9 cellular contexts compared by ENCODE assay signal in the genomic region with DNA sequence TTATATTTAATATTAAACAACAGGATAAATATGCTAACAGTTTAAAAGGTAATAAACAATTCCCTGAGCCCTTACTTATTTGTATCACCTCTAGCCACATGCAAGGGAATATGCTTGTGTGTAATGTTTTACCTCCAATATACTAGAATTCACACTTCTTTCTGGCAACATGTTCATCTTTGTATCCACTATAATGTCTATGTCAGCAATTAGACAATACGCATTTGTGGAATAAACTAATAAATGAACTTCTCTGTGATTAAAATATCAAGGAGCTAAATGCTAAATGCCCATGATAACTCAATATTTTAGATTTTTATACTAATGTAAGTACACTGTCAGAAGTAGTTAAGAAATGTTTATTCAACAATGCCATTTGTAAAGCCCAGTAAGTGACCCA.
"Had no signal": no experiment of that assay in that cellular context is flagged by ENCODE, and none has a peak within 500 bp of the region (broad histone marks: within the 10 kb centered on the region; RNA-seq: fewer than 3 reads in every experiment).

No MANE protein-coding gene starts in this region.

- H3K36me3 ChIP-seq: HAP-1 had no signal

- H2AFZ ChIP-seq: GM23338 had no signal

- H3K4me3 ChIP-seq: GM23338, HAP-1 had no signal

- H3K27me3 Mint-ChIP-seq: IgD-negative memory B cell had no signal

- ATAC-seq: GM23338, HCT116 had no signal

- H3K4me3 Mint-ChIP-seq: GM23338, HFFc6 had no signal

- H3K27ac ChIP-seq: HL-60 had no signal

- H3K36me3 Mint-ChIP-seq: IgD-negative memory B cell had no signal

- H3K4me2 ChIP-seq: GM23338 had no signal

- H3K4me1 Mint-ChIP-seq: IgD-negative memory B cell had no signal

- DNase-seq: H7, HFFc6, KG1 had no signal

- H3K9me3 Mint-ChIP-seq: GM23338, HFFc6 had no signal

- H3K27ac Mint-ChIP-seq: HFFc6, IgD-negative memory B cell had no signal

- H3K9me3 ChIP-seq: HAP-1 had no signal

- FAIRE-seq: H1 had no signal

- H3K4me1 ChIP-seq: HAP-1 had no signal
